Comparison of ENCODE assay signal across 8 cellular contexts in the genomic region with DNA sequence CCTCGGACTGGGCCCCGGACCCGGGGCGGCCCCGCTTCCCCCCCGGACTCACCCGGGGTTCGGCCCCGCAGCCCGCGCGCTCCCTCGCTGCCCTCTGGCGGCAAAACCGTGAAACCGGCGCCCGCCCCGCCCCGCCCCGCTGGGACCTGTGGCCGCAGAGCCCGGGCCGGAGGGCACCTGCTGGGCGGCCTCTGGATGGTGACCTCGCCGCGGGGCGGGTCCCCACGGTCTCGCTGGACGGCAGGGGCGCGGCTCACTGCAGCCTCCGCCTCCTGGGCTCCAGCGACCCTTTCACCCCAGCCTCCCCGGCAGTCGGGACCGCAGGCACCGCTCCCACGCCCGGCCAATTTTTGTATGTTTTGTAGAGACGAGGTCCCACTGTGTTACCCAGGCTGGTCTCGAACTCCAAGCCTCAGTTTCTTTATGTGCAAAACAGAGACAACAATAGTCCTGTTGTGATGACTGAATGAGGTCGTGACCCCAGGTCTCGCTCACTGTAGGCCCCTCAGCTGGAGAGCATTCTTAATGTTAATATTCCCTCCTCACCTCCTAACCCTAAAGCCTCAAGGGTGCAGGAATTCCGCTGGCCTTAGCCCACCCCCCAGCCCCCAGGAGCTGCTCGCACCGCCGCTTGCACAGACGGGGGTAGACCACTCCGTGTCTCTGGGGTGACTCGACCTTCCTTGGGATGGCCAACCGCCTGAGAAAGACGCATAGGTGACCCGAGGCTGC. TPM values are rescaled to one million over a fixed set of nuclear protein-coding genes. Genes with fewer than 3 reads are reported as not detected.
A peak's percentile ranks its signal among the peaks of the same experiment; 100 is the strongest.
DNase-seq lines count a peak whose midpoint lies in the region; ATAC-seq and TF ChIP-seq lines count a peak whose summit lies in the region.

No MANE protein-coding gene starts in this region.

- peak overlapping the region; percentile 51 for H3K4me3 Mint-ChIP-seq in Calu3 (ENCODE audit: low read depth, unreplicated experiment)

- WGBS in prostate gland = 40% methylated on average over 26 of the region's 56 CpGs

- POLR2A ChIA-PET in HEK293T (lab: Yijun Ruan, JAX) (no interaction called here), RWPE1 (lab: Yijun Ruan, JAX; ENCODE audit: low non-redundant PET) (no interaction called here)

- ATAC-seq in Right ventricle myocardium superior (ENCODE audit: poor library complexity) (peak; percentile 89), GM21786 (IDR thresholded peaks at IDR 0.05; ENCODE audit: unreplicated experiment) (no peak)

- TF ChIP-seq POLR2A in prostate gland (IDR thresholded peaks at IDR 0.05) (no peak), uterus (IDR thresholded peaks at IDR 0.05) (peak in 1 of 2 donors; percentile 13)

- peaks cover 11% of the 10 kb centered on the region for H3K36me3 Mint-ChIP-seq in Calu3 (ENCODE audit: insufficient read depth, unreplicated experiment)

- no peak overlapping the region for H3K27ac Mint-ChIP-seq in Calu3 (ENCODE audit: unreplicated experiment)

- H3K27ac ChIP-seq in RWPE1 (peak overlapping the region; percentile 15; the same call in 1 of the 2 replicates), prostate gland (peak overlapping the region; percentile 42 to 74), uterus (peak overlapping the region in 1 of 2 donors; percentile 65)

- DNase-seq in Calu3 (peak; percentile 74), HEK293T (ENCODE audit: extremely low spot score) (peak; percentile 83), RWPE1 (ENCODE audit: low spot score) (peak; percentile 78), Right ventricle myocardium superior (peak; percentile 90), prostate gland (ENCODE audit: low spot score) (peak; percentile 53), uterus (peak; percentile 50 to 74)
- DNase-seq in activated naive CD4-positive, alpha-beta T cell (lab: John Stamatoyannopoulos, UW) = peak; percentile 41 to 66 (median 50)

- TF ChIP-seq CTCF in Calu3 (IDR thresholded peaks at IDR 0.05; ENCODE audit: unreplicated experiment) = peak; percentile 39
- TF ChIP-seq CTCF in RWPE1 (conservative IDR thresholded peaks at IDR 0.05; ENCODE audit: low read depth) = peak; percentile 83
- peak; percentile 58 to 91 (median 89) for TF ChIP-seq CTCF in prostate gland (IDR thresholded peaks at IDR 0.05)
- peak; percentile 40 to 86 (median 80) for TF ChIP-seq CTCF in uterus (IDR thresholded peaks at IDR 0.05)

- peak overlapping the region; percentile 49 to 68 for H3K4me3 ChIP-seq in prostate gland
- peak overlapping the region; percentile 27 to 56 for H3K4me3 ChIP-seq in uterus

- CTCF ChIA-PET in Calu3 (lab: Charles Lee) = interaction anchor here (1.0 kb wide), 2 partner anchors 241 to 314 kb away, joined by 3 read pairs; no protein-coding TSS in a partner anchor
- CTCF ChIA-PET in HEK293T (lab: Yijun Ruan, JAX) = no interaction called here
- CTCF ChIA-PET in RWPE1 (lab: Yijun Ruan, JAX) = interaction anchor here (0.6 to 1.0 kb wide), 7 partner anchors 16 to 240 kb away, joined by 3 to 6 read pairs (median 4); no protein-coding TSS in a partner anchor

- intact Hi-C loops in Calu3 (cut with micrococcal nuclease; ENCODE audit: unreplicated experiment) = loop anchor here (5.0 kb wide), 1 partner anchor 244 kb away; a partner anchor contains a TSS
- intact Hi-C loops in Right ventricle myocardium superior (cut with DNase I) = loop anchor here (5.0 kb wide), 1 partner anchor 239 kb away; no protein-coding TSS in a partner anchor
- intact Hi-C loops in prostate gland (cut with DNase I) = loop anchor here (5.0 kb wide), 1 partner anchor 244 kb away; a partner anchor contains a TSS
- intact Hi-C loops in uterus (cut with DNase I; ENCODE audit: low total_unique reads) = no loop called here

- H3K36me3 ChIP-seq in prostate gland (no peaks in the 10 kb centered on the region), uterus (no peaks in the 10 kb centered on the region)

- H3K4me1 Mint-ChIP-seq in Calu3 (ENCODE audit: low read depth, unreplicated experiment) = peaks cover 16% of the 10 kb centered on the region

- BruUV-seq in Calu3 (replicated peaks; lab: Mats Ljungman, UMichigan) = no TSS peak

- H3K27me3 ChIP-seq in prostate gland (replicated peaks; ENCODE audit: insufficient read depth) = no peaks in the 10 kb centered on the region
- H3K27me3 ChIP-seq in uterus = peaks cover 0 to 7% of the 10 kb centered on the region in 2 donors

- H3K9me3 ChIP-seq in prostate gland (no peaks in the 10 kb centered on the region), uterus (no peaks in the 10 kb centered on the region)

- peaks cover 29% of the 10 kb centered on the region for H3K27me3 Mint-ChIP-seq in Calu3 (ENCODE audit: unreplicated experiment)

- H3K9me3 Mint-ChIP-seq in Calu3 (ENCODE audit: low read depth, unreplicated experiment) = no peaks in the 10 kb centered on the region

- H3K4me1 ChIP-seq in prostate gland (replicated peaks) = no peaks in the 10 kb centered on the region
- peaks cover 0 to 12% of the 10 kb centered on the region in 2 donors for H3K4me1 ChIP-seq in uterus

TF ChIP-seq in HEK293T, 16 proteins besides CTCF, POLR2A, EP300 and RAD21:
- TF ChIP-seq SP1 (IDR thresholded peaks at IDR 0.05) (no peak), FOXA1 (IDR thresholded peaks at IDR 0.05) (no peak), TARDBP (IDR thresholded peaks at IDR 0.05) (no peak), ZNF384 (IDR thresholded peaks at IDR 0.05) (no peak), ELF4 (IDR thresholded peaks at IDR 0.05) (no peak), BHLHE40 (IDR thresholded peaks at IDR 0.05; ENCODE audit: borderline replicate concordance) (no peak)
TF ChIP-seq in HEK293T: peak in this region for 0.

RNA-seq across cellular contexts. Expression of gene RPH3AL, which starts 33.7 kb away (rescaled TPM):
- total RNA-seq in Calu3 (2022) = 14.1 and 17.9 TPM in 2 replicates
- total RNA-seq in Right ventricle myocardium superior = 4.6 TPM
- total RNA-seq in prostate gland = 10 to 100 TPM; 11.7 to 17.8 TPM
- 10 to 100 TPM in 3 of 4 donors, 1 to 10 TPM in 1; 9.9 to 44.7 (median 21.5) TPM for total RNA-seq in uterus

RNA-seq across cellular contexts. Expression of gene RFLNB, which starts 59.4 kb away (rescaled TPM):
- total RNA-seq in Calu3 (2022) = 0.51 and 0.61 TPM in 2 replicates
- 19.6 TPM for total RNA-seq in Right ventricle myocardium superior
- 10 to 100 TPM in 1 of 2 donors, 1 to 10 TPM in 1; 3.9 to 10.2 TPM for total RNA-seq in prostate gland
- total RNA-seq in uterus = 10 to 100 TPM in 3 of 4 donors, 1 to 10 TPM in 1; 3.3 to 38.0 (median 18.4) TPM

Comparison
In these comparisons a context has a peak if more than half of its experiments do, and no peak if none do; other contexts are left out.
1. CTCF ChIP-seq: peak in every context shown above with its lines; median percentile 89 in prostate gland; 83 in RWPE1; 80 in uterus; 39 in Calu3.